ENCODE assay signal across 1 cellular context in genomic region chr18:73150199-73150598, GRCh38.
TF ChIP-seq lines count a peak whose summit lies in the region.

No MANE protein-coding gene starts in this region.

TF ChIP-seq in liver, 16 proteins besides CTCF, POLR2A, EP300 and RAD21 (continued from another document):
- TF ChIP-seq, protein P1, sequence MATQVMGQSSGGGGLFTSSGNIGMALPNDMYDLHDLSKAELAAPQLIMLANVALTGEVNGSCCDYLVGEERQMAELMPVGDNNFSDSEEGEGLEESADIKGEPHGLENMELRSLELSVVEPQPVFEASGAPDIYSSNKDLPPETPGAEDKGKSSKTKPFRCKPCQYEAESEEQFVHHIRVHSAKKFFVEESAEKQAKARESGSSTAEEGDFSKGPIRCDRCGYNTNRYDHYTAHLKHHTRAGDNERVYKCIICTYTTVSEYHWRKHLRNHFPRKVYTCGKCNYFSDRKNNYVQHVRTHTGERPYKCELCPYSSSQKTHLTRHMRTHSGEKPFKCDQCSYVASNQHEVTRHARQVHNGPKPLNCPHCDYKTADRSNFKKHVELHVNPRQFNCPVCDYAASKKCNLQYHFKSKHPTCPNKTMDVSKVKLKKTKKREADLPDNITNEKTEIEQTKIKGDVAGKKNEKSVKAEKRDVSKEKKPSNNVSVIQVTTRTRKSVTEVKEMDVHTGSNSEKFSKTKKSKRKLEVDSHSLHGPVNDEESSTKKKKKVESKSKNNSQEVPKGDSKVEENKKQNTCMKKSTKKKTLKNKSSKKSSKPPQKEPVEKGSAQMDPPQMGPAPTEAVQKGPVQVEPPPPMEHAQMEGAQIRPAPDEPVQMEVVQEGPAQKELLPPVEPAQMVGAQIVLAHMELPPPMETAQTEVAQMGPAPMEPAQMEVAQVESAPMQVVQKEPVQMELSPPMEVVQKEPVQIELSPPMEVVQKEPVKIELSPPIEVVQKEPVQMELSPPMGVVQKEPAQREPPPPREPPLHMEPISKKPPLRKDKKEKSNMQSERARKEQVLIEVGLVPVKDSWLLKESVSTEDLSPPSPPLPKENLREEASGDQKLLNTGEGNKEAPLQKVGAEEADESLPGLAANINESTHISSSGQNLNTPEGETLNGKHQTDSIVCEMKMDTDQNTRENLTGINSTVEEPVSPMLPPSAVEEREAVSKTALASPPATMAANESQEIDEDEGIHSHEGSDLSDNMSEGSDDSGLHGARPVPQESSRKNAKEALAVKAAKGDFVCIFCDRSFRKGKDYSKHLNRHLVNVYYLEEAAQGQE (IDR thresholded peaks at IDR 0.05) = no peak
- TF ChIP-seq HNF4A (conservative IDR thresholded peaks at IDR 0.05) (no peak), ATF3 (IDR thresholded peaks at IDR 0.05) (no peak), RXRA (IDR thresholded peaks at IDR 0.05) (no peak), FOXA2 (IDR thresholded peaks at IDR 0.05) (no peak), HNF4G (IDR thresholded peaks at IDR 0.05) (no peak), YY1 (IDR thresholded peaks at IDR 0.05) (no peak), SP1 (IDR thresholded peaks at IDR 0.05) (no peak), GABPA (IDR thresholded peaks at IDR 0.05 in 1 of 2, conservative IDR thresholded peaks at IDR 0.05 in 1 of 2) (no peak), TAF1 (conservative IDR thresholded peaks at IDR 0.05) (no peak), FOXA1 (IDR thresholded peaks at IDR 0.05) (no peak), JUND (IDR thresholded peaks at IDR 0.05) (no peak), MAX (IDR thresholded peaks at IDR 0.05) (no peak)
- TF ChIP-seq, protein P2, sequence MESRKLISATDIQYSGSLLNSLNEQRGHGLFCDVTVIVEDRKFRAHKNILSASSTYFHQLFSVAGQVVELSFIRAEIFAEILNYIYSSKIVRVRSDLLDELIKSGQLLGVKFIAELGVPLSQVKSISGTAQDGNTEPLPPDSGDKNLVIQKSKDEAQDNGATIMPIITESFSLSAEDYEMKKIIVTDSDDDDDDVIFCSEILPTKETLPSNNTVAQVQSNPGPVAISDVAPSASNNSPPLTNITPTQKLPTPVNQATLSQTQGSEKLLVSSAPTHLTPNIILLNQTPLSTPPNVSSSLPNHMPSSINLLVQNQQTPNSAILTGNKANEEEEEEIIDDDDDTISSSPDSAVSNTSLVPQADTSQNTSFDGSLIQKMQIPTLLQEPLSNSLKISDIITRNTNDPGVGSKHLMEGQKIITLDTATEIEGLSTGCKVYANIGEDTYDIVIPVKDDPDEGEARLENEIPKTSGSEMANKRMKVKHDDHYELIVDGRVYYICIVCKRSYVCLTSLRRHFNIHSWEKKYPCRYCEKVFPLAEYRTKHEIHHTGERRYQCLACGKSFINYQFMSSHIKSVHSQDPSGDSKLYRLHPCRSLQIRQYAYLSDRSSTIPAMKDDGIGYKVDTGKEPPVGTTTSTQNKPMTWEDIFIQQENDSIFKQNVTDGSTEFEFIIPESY (IDR thresholded peaks at IDR 0.05) = no peak
